In genomic region chr11:2383823-2384722, GRCh38 we compare ENCODE assay signal across 10 cellular contexts. TPM values are rescaled to one million over a fixed set of nuclear protein-coding genes. Genes with fewer than 3 reads are reported as not detected.
DNase-seq lines count a peak whose midpoint lies in the region; ATAC-seq lines count a peak whose summit lies in the region.
"Had no signal": no experiment of that assay in that cellular context is flagged by ENCODE, and none has a peak within 500 bp of the region (broad histone marks: within the 10 kb centered on the region; RNA-seq: fewer than 3 reads in every experiment).

No MANE protein-coding gene starts in this region.

- DNase-seq in CD4-positive, CD25-positive, alpha-beta regulatory T cell, result peak in 1 of 3 donors; percentile 32
- DNase-seq in LHCN-M2 (ENCODE audit: low read depth), result peak; percentile 72
- DNase-seq in natural killer cell treated with Interleukin-12 subunit alpha and Interleukin-12 subunit beta and Interleukin-15 and Interleukin-18, amount 100 ng/mL, for 72 hours (ENCODE audit: low spot score), result no peak
- DNase-seq in SW480 (ENCODE audit: low spot score), result no peak
- no peak for DNase-seq in cerebellum (ENCODE audit: low spot score)
- DNase-seq in NCI-H2081 (lab: John Stamatoyannopoulos, UW), result no peak
- DNase-seq: NCI-H1092 had no signal

- H3K36me3 ChIP-seq in CD4-positive, CD25-positive, alpha-beta regulatory T cell (ENCODE audit: control insufficient read depth, insufficient read depth, low read length), result no peaks in the 10 kb centered on the region
- H3K36me3 ChIP-seq in duodenal mucosa (ENCODE audit: control insufficient read depth in 1 of 2, insufficient read depth in 2 of 2, low read length in 2 of 2), result no peaks in the 10 kb centered on the region

- H3K27me3 ChIP-seq in CD4-positive, CD25-positive, alpha-beta regulatory T cell (ENCODE audit: control insufficient read depth, insufficient read depth, low read length), result no peaks in the 10 kb centered on the region
- H3K27me3 ChIP-seq in duodenal mucosa (ENCODE audit: control insufficient read depth in 1 of 2, insufficient read depth in 2 of 2, low read length in 2 of 2), result no peaks in the 10 kb centered on the region

- peaks cover 0 to 78% (median 26%) of the 10 kb centered on the region in 4 donors for H3K4me1 Mint-ChIP-seq in CD4-positive, CD25-positive, alpha-beta regulatory T cell
- peaks cover 50 to 55% of the 10 kb centered on the region in 2 donors for H3K4me1 Mint-ChIP-seq in natural killer cell treated with Interleukin-12 subunit alpha and Interleukin-12 subunit beta and Interleukin-15 and Interleukin-18, amount 100 ng/mL, for 72 hours (ENCODE audit: low read depth in 2 of 2)

- H3K4me3 ChIP-seq in CD4-positive, CD25-positive, alpha-beta regulatory T cell (ENCODE audit: low read depth, low read length), result no peak overlapping the region
- peak overlapping the region in 1 of 2 donors; percentile 5 for H3K4me3 ChIP-seq in duodenal mucosa (ENCODE audit: low read depth in 1 of 2, low read length in 2 of 2)

- peak overlapping the region in 3 of 4 donors; percentile 14 to 81 (median 60) for H3K4me3 Mint-ChIP-seq in CD4-positive, CD25-positive, alpha-beta regulatory T cell
- peak overlapping the region; percentile 41 for H3K4me3 Mint-ChIP-seq in natural killer cell treated with Interleukin-12 subunit alpha and Interleukin-12 subunit beta and Interleukin-15 and Interleukin-18, amount 100 ng/mL, for 72 hours
- H3K4me3 Mint-ChIP-seq: activated naive CD8-positive, alpha-beta T cell had no signal

- H3K9ac ChIP-seq in duodenal mucosa (ENCODE audit: low read depth in 1 of 2, low read length in 2 of 2), result peak overlapping the region in 1 of 2 donors; percentile 18

- H3K27ac Mint-ChIP-seq in CD4-positive, CD25-positive, alpha-beta regulatory T cell, result peak overlapping the region in 2 of 3 donors; percentile 20 to 25
- peak overlapping the region in 1 of 2 donors; percentile 25 for H3K27ac Mint-ChIP-seq in natural killer cell treated with Interleukin-12 subunit alpha and Interleukin-12 subunit beta and Interleukin-15 and Interleukin-18, amount 100 ng/mL, for 72 hours

- H3K9me3 ChIP-seq in CD4-positive, CD25-positive, alpha-beta regulatory T cell (ENCODE audit: control insufficient read depth in 2 of 2, low read length in 2 of 2), result no peaks in the 10 kb centered on the region
- H3K9me3 ChIP-seq in duodenal mucosa (ENCODE audit: control insufficient read depth in 1 of 2, low read length in 2 of 2), result no peaks in the 10 kb centered on the region

- H3K27me3 Mint-ChIP-seq in CD4-positive, CD25-positive, alpha-beta regulatory T cell, result no peaks in the 10 kb centered on the region
- H3K27me3 Mint-ChIP-seq in natural killer cell treated with Interleukin-12 subunit alpha and Interleukin-12 subunit beta and Interleukin-15 and Interleukin-18, amount 100 ng/mL, for 72 hours, result no peaks in the 10 kb centered on the region
- H3K27me3 Mint-ChIP-seq: activated naive CD8-positive, alpha-beta T cell had no signal

- H3K27ac ChIP-seq in CD4-positive, CD25-positive, alpha-beta regulatory T cell (ENCODE audit: insufficient read depth, low read length, poor library complexity, severe bottlenecking), result no peak overlapping the region
- peak overlapping the region; percentile 75 for H3K27ac ChIP-seq in duodenal mucosa (ENCODE audit: low read depth, low read length)

- ATAC-seq in CD4-positive, CD25-positive, alpha-beta regulatory T cell (ENCODE audit: low read depth in 2 of 2), result no peak
- no peak for ATAC-seq in natural killer cell treated with Interleukin-12 subunit alpha and Interleukin-12 subunit beta and Interleukin-15 and Interleukin-18, amount 100 ng/mL, for 72 hours
- no peak for ATAC-seq in HG03097 (IDR thresholded peaks at IDR 0.05; ENCODE audit: low FRiP score, unreplicated experiment)

- peaks cover 58% of the 10 kb centered on the region for H3K4me1 ChIP-seq in CD4-positive, CD25-positive, alpha-beta regulatory T cell (ENCODE audit: control insufficient read depth, insufficient read depth, low read length, poor library complexity, severe bottlenecking)
- peaks cover 77 to 91% of the 10 kb centered on the region in 2 donors for H3K4me1 ChIP-seq in duodenal mucosa (ENCODE audit: control insufficient read depth in 1 of 2, insufficient read depth in 2 of 2, low read length in 2 of 2)

- no peaks in the 10 kb centered on the region for H3K36me3 Mint-ChIP-seq in CD4-positive, CD25-positive, alpha-beta regulatory T cell
- H3K36me3 Mint-ChIP-seq in natural killer cell treated with Interleukin-12 subunit alpha and Interleukin-12 subunit beta and Interleukin-15 and Interleukin-18, amount 100 ng/mL, for 72 hours, result no peaks in the 10 kb centered on the region
- H3K36me3 Mint-ChIP-seq: activated naive CD8-positive, alpha-beta T cell had no signal

- H3K9me3 Mint-ChIP-seq in CD4-positive, CD25-positive, alpha-beta regulatory T cell, result peaks cover 0 to 1% (median 0%) of the 10 kb centered on the region in 7 donors
- no peaks in the 10 kb centered on the region for H3K9me3 Mint-ChIP-seq in natural killer cell treated with Interleukin-12 subunit alpha and Interleukin-12 subunit beta and Interleukin-15 and Interleukin-18, amount 100 ng/mL, for 72 hours

RNA-seq across cellular contexts. Expression of gene CD81, which starts 7.0 kb away (rescaled TPM):
- total RNA-seq in CD4-positive, CD25-positive, alpha-beta regulatory T cell, result 156 TPM
- 10 to 100 TPM; 13.2 to 35.4 (median 16.2) TPM for polyA plus RNA-seq in CD4-positive, CD25-positive, alpha-beta regulatory T cell
- total RNA-seq in LHCN-M2 (2014; rRNA removed) (265 and 305 TPM in 2 replicates), cerebellum (90.7 TPM)
- polyA plus RNA-seq in LHCN-M2 (2012), result 692 TPM
- total RNA-seq in natural killer cell treated with Interleukin-12 subunit alpha and Interleukin-12 subunit beta and Interleukin-15 and Interleukin-18, amount 100 ng/mL, for 72 hours, result 100 to 1,000 TPM; 306 to 322 TPM

RNA-seq across cellular contexts. Expression of gene TSSC4, which starts 16.5 kb away (rescaled TPM):
- total RNA-seq in CD4-positive, CD25-positive, alpha-beta regulatory T cell, result 59.6 TPM
- 10 to 100 TPM; 68.5 to 97.4 (median 76.9) TPM for polyA plus RNA-seq in CD4-positive, CD25-positive, alpha-beta regulatory T cell
- total RNA-seq in LHCN-M2 (2014; rRNA removed) (51.6 and 61.5 TPM in 2 replicates), cerebellum (17.2 TPM)
- 48.9 TPM for polyA plus RNA-seq in LHCN-M2 (2012)
- total RNA-seq in natural killer cell treated with Interleukin-12 subunit alpha and Interleukin-12 subunit beta and Interleukin-15 and Interleukin-18, amount 100 ng/mL, for 72 hours, result 10 to 100 TPM; 66.0 to 98.2 TPM
